Comparison of ENCODE assay signal across 23 cellular contexts in genomic region chr4:122845760-122846159, GRCh38. TPM values are rescaled to one million over a fixed set of nuclear protein-coding genes. Genes with fewer than 3 reads are reported as not detected.
DNase-seq lines count a peak whose midpoint lies in the region; ATAC-seq and TF ChIP-seq lines count a peak whose summit lies in the region.
"Had no signal": no experiment of that assay in that cellular context is flagged by ENCODE, and none has a peak within 500 bp of the region (broad histone marks: within the 10 kb centered on the region; RNA-seq: fewer than 3 reads in every experiment).

No MANE protein-coding gene starts in this region.

- H3K27ac ChIP-seq in ACC112 (ENCODE audit: low read depth, low read length) (peak overlapping the region; percentile 9; the same call in 1 of the 2 replicates), IMR-90 (ENCODE audit: insufficient read depth, low read length) (no peak overlapping the region), gastroesophageal sphincter (no peak overlapping the region)
- H3K27ac ChIP-seq: BLaER1, body of pancreas, pancreas, PC-9, SJCRH30, WERI-Rb-1 had no signal

- H3K27me3 ChIP-seq in ACC112 (ENCODE audit: insufficient read depth, low read length) (no peaks in the 10 kb centered on the region), IMR-90 (ENCODE audit: control insufficient read depth, insufficient read depth, low read length) (no peaks in the 10 kb centered on the region), gastroesophageal sphincter (no peaks in the 10 kb centered on the region)
- H3K27me3 ChIP-seq: BLaER1, body of pancreas, pancreas, SJCRH30 had no signal

- H3K14ac ChIP-seq in IMR-90 (replicated peaks; ENCODE audit: low read depth, low read length), result no peak overlapping the region

- no peak for TF ChIP-seq EP300 in gastroesophageal sphincter (IDR thresholded peaks at IDR 0.05)

- H3K9me3 ChIP-seq in IMR-90 (ENCODE audit: control insufficient read depth, insufficient read depth, low read length) (no peaks in the 10 kb centered on the region), gastroesophageal sphincter (no peaks in the 10 kb centered on the region)
- H3K9me3 ChIP-seq: BLaER1, body of pancreas, pancreas, SJCRH30 had no signal

- no peak overlapping the region for H3K4me3 ChIP-seq in ACC112 (ENCODE audit: low read depth, low read length)
- H3K4me3 ChIP-seq in IMR-90 (ENCODE audit: insufficient read depth, low read depth, low read length), result no peak overlapping the region
- H3K4me3 ChIP-seq in gastroesophageal sphincter, result no peak overlapping the region
- H3K4me3 ChIP-seq: BLaER1, body of pancreas, pancreas, PC-9, SJCRH30 had no signal

- no peak for TF ChIP-seq POLR2A in IMR-90 (IDR thresholded peaks at IDR 0.05; ENCODE audit: low read depth, low read length)
- no peak for TF ChIP-seq POLR2A in gastroesophageal sphincter (IDR thresholded peaks at IDR 0.05)

- intact Hi-C loops in IMR-90 (cut with micrococcal nuclease), result loop anchor here (2.0 kb wide), 1 partner anchor 15 kb away; no protein-coding TSS in a partner anchor

- H4K8ac ChIP-seq in IMR-90 (ENCODE audit: low read depth in 2 of 2, low read length in 2 of 2), result no peak overlapping the region

- no peak overlapping the region for H2BK120ac ChIP-seq in IMR-90 (ENCODE audit: low read depth, low read length)

- peaks cover 96% of the 10 kb centered on the region for H3K79me2 ChIP-seq in ACC112 (ENCODE audit: control insufficient read depth, insufficient read depth, low read length, unreplicated experiment)

- no peak overlapping the region for H4K91ac ChIP-seq in IMR-90 (ENCODE audit: insufficient read depth, low read depth, low read length)

- H3K23ac ChIP-seq in IMR-90 (ENCODE audit: low read depth, low read length), result peak overlapping the region; percentile 35; the same call in 1 of the 2 replicates

- dilution Hi-C loops in IMR-90 (cut with HindIII; ENCODE audit: low sequenced_read_pairs, unreplicated experiment), result no loop called here

- H3K4me1 ChIP-seq in ACC112 (ENCODE audit: control insufficient read depth, insufficient read depth, low read length, unreplicated experiment) (peaks cover 26% of the 10 kb centered on the region), IMR-90 (ENCODE audit: control insufficient read depth, insufficient read depth, low read length) (peaks cover 7% of the 10 kb centered on the region; the same call in 1 of the 2 replicates), gastroesophageal sphincter (peaks cover 9 to 38% (median 10%) of the 10 kb centered on the region in 3 donors)
- H3K4me1 ChIP-seq: body of pancreas, SJCRH30 had no signal

- DNase-seq in IMR-90, result no peak
- DNase-seq in kidney glomerular epithelial cell (lab: John Stamatoyannopoulos, UW), result peak; percentile 50
- no peak for DNase-seq in activated effector memory CD4-positive, alpha-beta T cell treated with Interleukin-2 at 50 U/mL for 16 hours
- no peak for DNase-seq in NCI-H2196 (lab: John Stamatoyannopoulos, UW; ENCODE audit: unreplicated experiment)
- no peak for DNase-seq in cerebellar cortex (ENCODE audit: low spot score)
- DNase-seq: activated CD4-positive, alpha-beta T cell treated with anti-CD3 and anti-CD28 coated beads, Interleukin-2, amount 50 U/mL, for 48 hours; activated T-cell treated with anti-CD3 and anti-CD28 coated beads, Interleukin-2, amount 50 U/mL, for 1 hour; body of pancreas; hypothalamus; MM.1S; naive thymus-derived CD4-positive, alpha-beta T cell; NCI-H1694; NCI-H2227 treated with DMSO at 0.1 percent for 48 hours; pancreas; PC-9; SJCRH30; stimulated activated CD4-positive, alpha-beta T cell treated with anti-CD3 and anti-CD28 coated beads, Interleukin-2, amount 100 ng/mL, for 24 hours; stimulated activated naive CD8-positive, alpha-beta T cell treated with anti-CD3 and anti-CD28 coated beads, Interleukin-15, amount 100 ng/mL, for 72 hours; WERI-Rb-1 had no signal

- TF ChIP-seq CTCF in IMR-90 (conservative IDR thresholded peaks at IDR 0.05; ENCODE audit: low read depth, low read length) (no peak), gastroesophageal sphincter (IDR thresholded peaks at IDR 0.05) (no peak)

- H4K20me1 ChIP-seq in IMR-90 (ENCODE audit: insufficient read depth, low read length), result peaks cover 62% of the 10 kb centered on the region
- H4K20me1 ChIP-seq: BLaER1 had no signal

- WGBS in IMR-90 (ENCODE audit: extremely low coverage in 2 of 2, insufficient read length in 1 of 2), 2 experiments, result no CpG with 5 or more reads among the region's 3 CpGs
- WGBS in gastroesophageal sphincter (ENCODE audit: low coverage in 1 of 2), 2 donors, result 78% methylated on average over 3 of the region's 3 CpGs; no CpG with 5 or more reads in 1 of the 2 donors

- H2AK9ac ChIP-seq in IMR-90 (replicated peaks; ENCODE audit: low read depth, low read length, poor library complexity), result no peak overlapping the region

- H2AFZ ChIP-seq in ACC112 (ENCODE audit: low read length, unreplicated experiment) (no peak overlapping the region), IMR-90 (replicated peaks; ENCODE audit: low read length, poor library complexity) (no peak overlapping the region)
- H2AFZ ChIP-seq: PC-9 had no signal

- CTCF ChIA-PET in IMR-90 (lab: Yijun Ruan, JAX), result no interaction called here

- H3K9me1 ChIP-seq in IMR-90 (ENCODE audit: insufficient read depth, low read length), result peaks cover 15% of the 10 kb centered on the region

- peak overlapping the region; percentile 33 for H2BK5ac ChIP-seq in IMR-90 (ENCODE audit: low read depth, low read length, poor library complexity, severe bottlenecking)

- no peak overlapping the region for H3K18ac ChIP-seq in IMR-90 (ENCODE audit: low read depth, low read length)

- no TSS peak for BruUV-seq in IMR-90 (replicated peaks; lab: Mats Ljungman, UMichigan)

- no peak overlapping the region for H3K4me2 ChIP-seq in IMR-90 (ENCODE audit: low read depth, low read length)
- H3K4me2 ChIP-seq: BLaER1, PC-9 had no signal

- no peak overlapping the region for H3K9ac ChIP-seq in IMR-90 (ENCODE audit: low read depth, low read length)
- H3K9ac ChIP-seq: BLaER1 had no signal

- H3K79me1 ChIP-seq in IMR-90 (ENCODE audit: low read depth in 1 of 2, low read length in 2 of 2), result peaks cover 40 to 77% of the 10 kb centered on the region in 2 experiments

- no peak overlapping the region for H4K5ac ChIP-seq in IMR-90 (ENCODE audit: low read depth, low read length)

- H2BK15ac ChIP-seq in IMR-90 (ENCODE audit: low read depth, low read length), result no peak overlapping the region

- H3K56ac ChIP-seq in IMR-90 (ENCODE audit: extremely low read depth, insufficient read depth, low read length), result no peak overlapping the region

- in situ Hi-C loops in IMR-90 (cut with MboI; ENCODE audit: low sequenced_read_pairs), result no loop called here

- H2BK20ac ChIP-seq in IMR-90 (ENCODE audit: low read depth, low read length), result no peak overlapping the region

- TF ChIP-seq RAD21 in IMR-90 (IDR thresholded peaks at IDR 0.05; ENCODE audit: low read length), result no peak

- peaks cover 60% of the 10 kb centered on the region for H3K36me3 ChIP-seq in ACC112 (ENCODE audit: insufficient read depth, low read length)
- H3K36me3 ChIP-seq in IMR-90 (ENCODE audit: control insufficient read depth, insufficient read depth, low read length), result peaks cover 6% of the 10 kb centered on the region
- no peaks in the 10 kb centered on the region for H3K36me3 ChIP-seq in gastroesophageal sphincter
- H3K36me3 ChIP-seq: BLaER1, pancreas, SJCRH30, WERI-Rb-1 had no signal

- no peak overlapping the region for H2AK5ac ChIP-seq in IMR-90 (ENCODE audit: low read depth, low read length)

- ATAC-seq in GM19438 (IDR thresholded peaks at IDR 0.05; ENCODE audit: low read depth, unreplicated experiment) (peak; percentile 72), IMR-90 (ENCODE audit: low read depth) (no peak), gastroesophageal sphincter (no peak)
- ATAC-seq: body of pancreas; naive thymus-derived CD4-positive, alpha-beta T cell; pancreas; stimulated activated naive CD8-positive, alpha-beta T cell treated with anti-CD3 and anti-CD28 coated beads, Interleukin-15, amount 100 ng/mL, for 72 hours had no signal

- no peak overlapping the region for H3K4ac ChIP-seq in IMR-90 (ENCODE audit: low read depth, low read length)

- POLR2A ChIA-PET in IMR-90 (lab: Charles Lee; ENCODE audit: unreplicated experiment), result no interaction called here

TF ChIP-seq in IMR-90, 13 proteins besides CTCF, POLR2A, EP300 and RAD21:
- no peak for TF ChIP-seq CHD1 (IDR thresholded peaks at IDR 0.05; ENCODE audit: low read depth, low read length)
- no peak for TF ChIP-seq ELK1 (IDR thresholded peaks at IDR 0.05; ENCODE audit: borderline replicate concordance, low read depth, low read length)
- no peak for TF ChIP-seq NFE2L2 (IDR thresholded peaks at IDR 0.05; ENCODE audit: low read depth, low read length)

RNA-seq across cellular contexts. Expression of gene FGF2, which starts 19.1 kb away (rescaled TPM):
- total RNA-seq in IMR-90 (2012; rRNA removed) (27.1 and 54.4 TPM in 2 replicates), gastroesophageal sphincter (10 to 100 TPM; 32.5 to 54.7 (median 41.8) TPM)
- 12.9 and 14.9 TPM in 2 replicates for polyA plus RNA-seq in IMR-90 (2012; rRNA removed)
- 1.9 and 5.8 TPM in 2 replicates for polyA plus RNA-seq in IMR-90 (2012; cell fraction: cytosol; rRNA removed)
- 6.7 and 13.7 TPM in 2 replicates for polyA plus RNA-seq in IMR-90 (2012; cell fraction: nucleus; rRNA removed; ENCODE audit: low replicate concordance)
- polyA plus RNA-seq: naive thymus-derived CD4-positive, alpha-beta T cell had no signal
